In the genomic region with DNA sequence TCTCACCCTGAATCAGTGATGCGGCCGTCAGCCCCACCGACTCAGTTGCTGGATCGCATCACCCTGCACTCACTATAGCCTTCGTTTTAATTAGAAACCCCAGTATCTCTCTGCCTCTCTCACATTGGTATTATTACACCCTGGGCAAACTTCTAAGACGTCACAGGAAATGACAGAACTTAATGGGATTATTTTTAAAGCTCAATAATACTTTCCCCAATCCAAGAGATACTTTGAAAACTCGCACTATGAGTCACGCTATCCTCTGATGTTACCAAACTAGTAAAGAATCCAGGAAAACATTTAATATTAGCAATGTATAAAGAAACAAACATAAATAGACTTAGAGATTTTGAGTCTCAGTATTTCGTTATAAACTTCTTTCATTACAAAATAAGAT, we compare ENCODE assay signal across 18 cellular contexts. TPM values are rescaled to one million over a fixed set of nuclear protein-coding genes. Genes with fewer than 3 reads are reported as not detected.
DNase-seq lines count a peak whose midpoint lies in the region; ATAC-seq and TF ChIP-seq lines count a peak whose summit lies in the region.
"Had no signal": no experiment of that assay in that cellular context is flagged by ENCODE, and none has a peak within 500 bp of the region (broad histone marks: within the 10 kb centered on the region; RNA-seq: fewer than 3 reads in every experiment).

No MANE protein-coding gene starts in this region.

- H3K4me3 ChIP-seq in fibroblast of villous mesenchyme (ENCODE audit: low read depth, low read length) (no peak overlapping the region), smooth muscle cell (no peak overlapping the region), prostate gland (no peak overlapping the region)
- H3K4me3 ChIP-seq: SJCRH30 had no signal

- H3K27ac ChIP-seq in smooth muscle cell (ENCODE audit: low read depth): peak overlapping the region; percentile 91
- no peak overlapping the region for H3K27ac ChIP-seq in prostate gland
- H3K27ac ChIP-seq: SJCRH30 had no signal

- H3K36me3 ChIP-seq in smooth muscle cell (ENCODE audit: low read depth) (peaks cover 6% of the 10 kb centered on the region), prostate gland (peaks cover 0 to 31% of the 10 kb centered on the region in 2 donors)

- peaks cover 4% of the 10 kb centered on the region for H3K79me2 ChIP-seq in smooth muscle cell (ENCODE audit: low read depth)

- TF ChIP-seq POLR2A in prostate gland (IDR thresholded peaks at IDR 0.05): no peak

- 29% methylated on average over 9 of the region's 9 CpGs for WGBS in smooth muscle cell (ENCODE audit: low lambda C conversion rate)
- WGBS in prostate gland: 93% methylated on average over 9 of the region's 9 CpGs

- peak overlapping the region; percentile 54 for H3K9ac ChIP-seq in smooth muscle cell (ENCODE audit: low read depth)
- H3K9ac ChIP-seq: KMS-11 had no signal

- H4K20me1 ChIP-seq in smooth muscle cell (ENCODE audit: low read depth): no peaks in the 10 kb centered on the region

- no peaks in the 10 kb centered on the region for H3K27me3 ChIP-seq in smooth muscle cell (ENCODE audit: low read depth)
- H3K27me3 ChIP-seq in prostate gland (replicated peaks; ENCODE audit: insufficient read depth): no peaks in the 10 kb centered on the region
- H3K27me3 ChIP-seq: SJCRH30 had no signal

- intact Hi-C loops in prostate gland (cut with DNase I): no loop called here

- H3K4me1 ChIP-seq in smooth muscle cell (ENCODE audit: low read depth) (no peaks in the 10 kb centered on the region), prostate gland (replicated peaks) (no peaks in the 10 kb centered on the region)
- H3K4me1 ChIP-seq: SJCRH30 had no signal

- no peak overlapping the region for H2AFZ ChIP-seq in smooth muscle cell (ENCODE audit: low read depth)

- TF ChIP-seq CTCF in fibroblast of villous mesenchyme (IDR thresholded peaks at IDR 0.05; ENCODE audit: insufficient read depth, low read depth, low read length) (no peak), smooth muscle cell (IDR thresholded peaks at IDR 0.05; ENCODE audit: borderline replicate concordance, insufficient read depth, poor library complexity, severe bottlenecking) (no peak), prostate gland (IDR thresholded peaks at IDR 0.05) (no peak)

- H3F3A ChIP-seq in smooth muscle cell (ENCODE audit: low read depth): peaks cover 13% of the 10 kb centered on the region

- H3K9me3 ChIP-seq in smooth muscle cell (replicated peaks; ENCODE audit: low read depth) (no peaks in the 10 kb centered on the region), prostate gland (no peaks in the 10 kb centered on the region)
- H3K9me3 ChIP-seq: SJCRH30 had no signal

- ATAC-seq in GM19463 (IDR thresholded peaks at IDR 0.05; ENCODE audit: unreplicated experiment): no peak

- peak overlapping the region; percentile 69 for H3K4me2 ChIP-seq in smooth muscle cell
- H3K4me2 ChIP-seq: KMS-11 had no signal

- DNase-seq in EL (peak; percentile 68), amniotic epithelial cell (ENCODE audit: low read depth) (peak; percentile 57), fibroblast of villous mesenchyme (ENCODE audit: low read depth) (peak; percentile 88), smooth muscle cell (lab: John Stamatoyannopoulos, UW; ENCODE audit: unreplicated experiment) (no peak), NCI-H524 treated with DMSO at 0.1 percent for 48 hours (lab: John Stamatoyannopoulos, UW) (no peak), prostate gland (ENCODE audit: low spot score) (no peak), medulla oblongata (ENCODE audit: extremely low spot score) (no peak)
- DNase-seq: ACHN, DMS79, GDM1, NCI-H1048, NCI-H1436 treated with DMSO at 0.1 percent for 48 hours, NCI-H2029, NCI-H345, NCI-H526, SJCRH30 had no signal

RNA-seq across cellular contexts. Expression of gene RUBCN, which starts 36.6 kb away (rescaled TPM):
- 26.4 and 28.1 TPM in 2 replicates for total RNA-seq in fibroblast of villous mesenchyme
- 6.0 and 7.5 TPM in 2 replicates for total RNA-seq in smooth muscle cell
- polyA plus RNA-seq in smooth muscle cell: 8.3 and 10.5 TPM in 2 replicates
- total RNA-seq in prostate gland: 100 to 1,000 TPM in 1 of 2 donors, 10 to 100 TPM in 1; 32.2 to 121 TPM

RNA-seq across cellular contexts. Expression of gene FYTTD1, which starts 49.6 kb away (rescaled TPM):
- total RNA-seq in fibroblast of villous mesenchyme (43.5 and 58.3 TPM in 2 replicates), smooth muscle cell (32.7 and 78.1 TPM in 2 replicates), prostate gland (10 to 100 TPM; 27.7 to 69.5 TPM)
- polyA plus RNA-seq in smooth muscle cell: 33.2 and 40.7 TPM in 2 replicates

Comparison
In these comparisons a context has a peak if more than half of its experiments do, and no peak if none do; other contexts are left out.
1. DNase-seq: peak in EL (single experiment), amniotic epithelial cell (single experiment) and fibroblast of villous mesenchyme (single experiment); none in smooth muscle cell (single experiment), NCI-H524 treated with DMSO at 0.1 percent for 48 hours (single experiment), prostate gland (single experiment) and medulla oblongata (single experiment).